1 cellular context compared by ENCODE assay signal in the genomic region with DNA sequence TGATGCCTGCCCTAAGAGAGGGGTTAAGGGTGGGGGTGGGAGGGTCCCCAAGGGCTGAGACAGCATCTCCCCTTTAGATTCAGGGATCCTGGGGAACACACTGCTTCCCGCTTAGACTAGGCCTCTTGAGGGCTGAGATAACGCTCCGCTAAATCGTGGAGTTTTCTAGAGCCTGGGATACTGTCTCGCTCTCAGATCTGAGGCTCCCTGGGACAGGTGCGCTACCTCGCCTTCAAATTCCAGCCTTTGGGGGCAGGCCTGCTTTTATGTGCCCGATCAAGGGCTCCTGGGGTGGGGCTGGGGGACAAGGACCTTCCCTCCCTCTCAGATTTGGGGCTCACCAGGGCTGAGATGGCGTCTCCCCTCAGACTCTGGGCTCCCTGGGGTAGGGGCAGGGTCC.
TF ChIP-seq lines count a peak whose summit lies in the region.

No MANE protein-coding gene starts in this region.

TF ChIP-seq in H1, 55 proteins besides CTCF, POLR2A, EP300 and RAD21:
- TF ChIP-seq GTF2F1 (IDR thresholded peaks at IDR 0.05; ENCODE audit: borderline replicate concordance, low read depth, low read length) = no peak
- TF ChIP-seq CHD1 (IDR thresholded peaks at IDR 0.05; ENCODE audit: low read depth, low read length) = no peak
- TF ChIP-seq, protein P1, sequence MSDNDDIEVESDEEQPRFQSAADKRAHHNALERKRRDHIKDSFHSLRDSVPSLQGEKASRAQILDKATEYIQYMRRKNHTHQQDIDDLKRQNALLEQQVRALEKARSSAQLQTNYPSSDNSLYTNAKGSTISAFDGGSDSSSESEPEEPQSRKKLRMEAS (IDR thresholded peaks at IDR 0.05) = no peak
- no peak for TF ChIP-seq SP1 (IDR thresholded peaks at IDR 0.05; ENCODE audit: low read depth, low read length)
- no peak for TF ChIP-seq SAP30 (IDR thresholded peaks at IDR 0.05; ENCODE audit: insufficient read depth, insufficient replicate concordance, low read length)
- no peak for TF ChIP-seq MAFK (IDR thresholded peaks at IDR 0.05; ENCODE audit: low read depth, low read length)
- TF ChIP-seq ZNF274 (IDR thresholded peaks at IDR 0.05; ENCODE audit: borderline replicate concordance, extremely low read depth, low read length) = no peak
- no peak for TF ChIP-seq SRF (IDR thresholded peaks at IDR 0.05; ENCODE audit: low read depth, low read length)
- no peak for TF ChIP-seq YY1 (IDR thresholded peaks at IDR 0.05; ENCODE audit: low read depth, low read length)
- no peak for TF ChIP-seq GABPA (IDR thresholded peaks at IDR 0.05; ENCODE audit: borderline replicate concordance, insufficient read depth, low read length)
- TF ChIP-seq RFX5 (IDR thresholded peaks at IDR 0.05; ENCODE audit: borderline replicate concordance, low read depth, low read length) = no peak
- TF ChIP-seq HDAC2 (IDR thresholded peaks at IDR 0.05; ENCODE audit: borderline replicate concordance in 1 of 2, low read depth in 2 of 2, low read length in 2 of 2) = no peak
- TF ChIP-seq JUN (IDR thresholded peaks at IDR 0.05; ENCODE audit: low read depth, low read length) = no peak
- TF ChIP-seq PHF8 (conservative IDR thresholded peaks at IDR 0.05; ENCODE audit: low read depth, low read length) = no peak
